ENCODE assay signal across 29 cellular contexts in the genomic region with DNA sequence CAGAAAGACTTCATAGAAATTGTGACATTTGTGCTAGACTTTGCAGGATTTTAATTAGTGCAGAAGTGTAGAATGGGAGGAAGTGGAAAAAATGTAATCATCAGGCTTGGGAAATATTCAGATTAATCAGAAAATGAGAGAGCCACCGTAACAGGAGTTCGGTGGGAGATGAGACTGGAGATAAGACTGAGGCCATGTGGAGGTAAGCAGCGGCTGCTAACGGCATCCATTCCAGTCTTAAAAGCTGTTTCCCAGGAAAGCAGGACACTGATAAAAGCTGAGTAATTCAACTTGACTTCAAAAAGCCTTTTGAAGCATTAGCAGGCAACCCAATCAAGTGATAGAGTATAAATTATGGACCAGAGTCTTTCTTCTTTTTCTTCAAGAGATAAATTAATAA.
"Had no signal": no experiment of that assay in that cellular context is flagged by ENCODE, and none has a peak within 500 bp of the region (broad histone marks: within the 10 kb centered on the region; RNA-seq: fewer than 3 reads in every experiment).

No MANE protein-coding gene starts in this region.

- H3K27ac ChIP-seq: heart right ventricle, hepatocyte, left lung, lower lobe of right lung, neural progenitor cell, neutrophil, psoas muscle, right atrium auricular region, right lobe of liver, tibial nerve, uterus had no signal

- DNase-seq: heart right ventricle; kidney glomerular epithelial cell; left cardiac atrium; left lung; lower lobe of right lung; mammary epithelial cell; mesenchymal stem cell; naive B cell; natural killer cell; occipital lobe; posterior cingulate gyrus; psoas muscle; right lobe of liver; stimulated activated CD4-positive, alpha-beta T cell treated with anti-CD3 and anti-CD28 coated beads, Interleukin-1b, Interleukin-23, amount 100 ng/mL, for 48 hours; stimulated activated CD4-positive, alpha-beta T cell treated with anti-CD3 and anti-CD28 coated beads, Interleukin-2, amount 100 ng/mL, for 48 hours; stimulated activated CD4-positive, alpha-beta T cell treated with anti-CD3 and anti-CD28 coated beads, Interleukin-4, amount 100 ng/mL, for 4 hours; stimulated activated CD8-positive, alpha-beta memory T cell treated with anti-CD3 and anti-CD28 coated beads, Interleukin-4, amount 100 ng/mL, for 48 hours; stimulated activated naive CD4-positive, alpha-beta T cell treated with Interleukin-2 at 50 U/mL for 16 hours; stimulated activated naive CD8-positive, alpha-beta T cell treated with anti-CD3 and anti-CD28 coated beads, Interleukin-15, amount 100 ng/mL, for 72 hours; substantia nigra; uterus had no signal

- H3K27me3 ChIP-seq: heart right ventricle, hepatocyte, left lung, neural progenitor cell, neutrophil, right atrium auricular region, right lobe of liver, tibial nerve, uterus had no signal

- H3K27me3 Mint-ChIP-seq: naive B cell; stimulated activated memory B cell treated with anti-CD40 and anti-IgM and Interleukin-4, amounts not matched to agents 10 μg/mL and 1 μg/mL and 100 μg/mL, for 72 hours; stimulated activated naive CD8-positive, alpha-beta T cell treated with anti-CD3 and anti-CD28 coated beads, Interleukin-15, amount 100 ng/mL, for 72 hours; type B pancreatic cell had no signal

- ATAC-seq: heart right ventricle; left cardiac atrium; left lung; lower lobe of right lung; natural killer cell; psoas muscle; right lobe of liver; stimulated activated memory B cell treated with anti-CD40 and anti-IgM and Interleukin-4, amounts not matched to agents 10 μg/mL and 1 μg/mL and 100 μg/mL, for 72 hours; stimulated activated naive CD8-positive, alpha-beta T cell treated with anti-CD3 and anti-CD28 coated beads, Interleukin-15, amount 100 ng/mL, for 72 hours had no signal

- H3K36me3 Mint-ChIP-seq: naive B cell; natural killer cell; neural progenitor cell; stimulated activated memory B cell treated with anti-CD40 and anti-IgM and Interleukin-4, amounts not matched to agents 10 μg/mL and 1 μg/mL and 100 μg/mL, for 72 hours had no signal

- H3K27ac Mint-ChIP-seq: naive B cell; natural killer cell; neural progenitor cell; stimulated activated memory B cell treated with anti-CD40 and anti-IgM and Interleukin-4, amounts not matched to agents 10 μg/mL and 1 μg/mL and 100 μg/mL, for 72 hours had no signal

- H3K4me3 ChIP-seq: heart right ventricle, hepatocyte, left lung, lower lobe of right lung, neural progenitor cell, psoas muscle, right atrium auricular region, right lobe of liver, smooth muscle cell, tibial nerve, uterus had no signal

- H3K4me1 Mint-ChIP-seq: naive B cell; natural killer cell; neural progenitor cell; stimulated activated memory B cell treated with anti-CD40 and anti-IgM and Interleukin-4, amounts not matched to agents 10 μg/mL and 1 μg/mL and 100 μg/mL, for 72 hours; stimulated activated naive CD8-positive, alpha-beta T cell treated with anti-CD3 and anti-CD28 coated beads, Interleukin-15, amount 100 ng/mL, for 72 hours had no signal

- H3K9me3 ChIP-seq: neutrophil, psoas muscle, right lobe of liver, uterus had no signal

- H3K36me3 ChIP-seq: heart right ventricle, left lung, lower lobe of right lung, neural progenitor cell, neutrophil, right atrium auricular region, right lobe of liver, tibial nerve, uterus had no signal

- H3K4me1 ChIP-seq: heart right ventricle, left lung, lower lobe of right lung, neural progenitor cell, psoas muscle, right atrium auricular region, tibial nerve, uterus had no signal

- H3K4me3 Mint-ChIP-seq: naive B cell; natural killer cell; neural progenitor cell; stimulated activated memory B cell treated with anti-CD40 and anti-IgM and Interleukin-4, amounts not matched to agents 10 μg/mL and 1 μg/mL and 100 μg/mL, for 72 hours; stimulated activated naive CD8-positive, alpha-beta T cell treated with anti-CD3 and anti-CD28 coated beads, Interleukin-15, amount 100 ng/mL, for 72 hours; type B pancreatic cell had no signal
